ENCODE assay signal across 9 cellular contexts in genomic region chr2:111659361-111660281, GRCh38.
DNase-seq lines count a peak whose midpoint lies in the region; ATAC-seq, FAIRE-seq and TF ChIP-seq lines count a peak whose summit lies in the region.
"Had no signal": no experiment of that assay in that cellular context is flagged by ENCODE, and none has a peak within 500 bp of the region (broad histone marks: within the 10 kb centered on the region; RNA-seq: fewer than 3 reads in every experiment).

No MANE protein-coding gene starts in this region.

- SMC1A ChIA-PET in GM12878 (lab: Charles Lee; ENCODE audit: uncharacterized antibody, unreplicated experiment) = no interaction called here

- H3K4me3 ChIP-seq in A673 (ENCODE audit: low read depth, low read length, poor library complexity, severe bottlenecking) (no peak overlapping the region), KMS-11 (IDR thresholded peaks at IDR 0.05; ENCODE audit: insufficient read depth, low read depth, low read length) (no peak overlapping the region), GM12878 (no peak overlapping the region), aorta (ENCODE audit: low read length in 2 of 2) (no peak overlapping the region)

- no peak overlapping the region for H3K27ac ChIP-seq in A673 (ENCODE audit: low read depth, low read length, poor library complexity, severe bottlenecking)
- peak overlapping the region; percentile 49 for H3K27ac ChIP-seq in KMS-11
- no peak overlapping the region for H3K27ac ChIP-seq in GM12878 (ENCODE audit: control insufficient read depth, insufficient read depth)
- peak overlapping the region; percentile 2 to 93 for H3K27ac ChIP-seq in aorta (ENCODE audit: low read depth in 1 of 2, low read length in 2 of 2)

- RAD21 ChIA-PET in GM12878 (lab: Charles Lee; ENCODE audit: unreplicated experiment) = no interaction called here

- BruUV-seq in A673 (replicated peaks; lab: Mats Ljungman, UMichigan) (no TSS peak), GM12878 (replicated peaks; lab: Mats Ljungman, UMichigan) (no TSS peak)

- in situ Hi-C loops in GM12878 (cut with MboI) = no loop called here

- no peak for TF ChIP-seq POLR2A in GM12878 (IDR thresholded peaks at IDR 0.05; ENCODE audit: low read depth, low read length)

- POLR2A ChIA-PET in A673 (lab: Charles Lee; ENCODE audit: low non-redundant PET) = no interaction called here
- POLR2A ChIA-PET in GM12878 (lab: Charles Lee) = no interaction called here
- POLR2A ChIA-PET in activated CD4-positive, alpha-beta memory T cell treated with anti-CD3 and anti-CD28 coated beads for 36 hours (lab: Charles Lee) = no interaction called here

- intact Hi-C loops in A673 (cut with micrococcal nuclease; ENCODE audit: unreplicated experiment) = no loop called here
- intact Hi-C loops in GM12878 (cut with micrococcal nuclease; ENCODE audit: unreplicated experiment) = no loop called here
- intact Hi-C loops in aorta (cut with DNase I) = no loop called here
- intact Hi-C loops in activated CD4-positive, alpha-beta memory T cell treated with anti-CD3 and anti-CD28 coated beads for 36 hours (cut with micrococcal nuclease) = loop anchor here (5.0 kb wide), 1 partner anchor 32 kb away; no protein-coding TSS in a partner anchor

- H3K79me2 ChIP-seq in KMS-11 (ENCODE audit: insufficient read depth, low read depth) (no peaks in the 10 kb centered on the region), GM12878 (ENCODE audit: control insufficient read depth, insufficient read depth, low read length) (no peaks in the 10 kb centered on the region)

- H3K27me3 Mint-ChIP-seq in activated CD4-positive, alpha-beta memory T cell treated with anti-CD3 and anti-CD28 coated beads for 36 hours = peaks cover 22% of the 10 kb centered on the region

- no peak for TF ChIP-seq EP300 in GM12878 (IDR thresholded peaks at IDR 0.05; ENCODE audit: borderline replicate concordance in 1 of 2, control insufficient read depth in 1 of 2, low read depth in 2 of 2, low read length in 2 of 2)

- 34% methylated on average over 13 of the region's 13 CpGs for WGBS in GM12878 (ENCODE audit: insufficient coverage, insufficient replicate concordance, low lambda C conversion rate, missing lambda C conversion rate)
- 47 to 49% methylated on average over 13 of the region's 13 CpGs for WGBS in aorta, 2 donors

- peak; percentile 43 for ATAC-seq in GM12878
- peak; percentile 92 for ATAC-seq in left lobe of liver
- ATAC-seq in aorta (ENCODE audit: low FRiP score) = peak; percentile 83

- no peaks in the 10 kb centered on the region for H3K9me3 ChIP-seq in A673 (ENCODE audit: low read depth, low read length, poor library complexity, severe bottlenecking)
- no peaks in the 10 kb centered on the region for H3K9me3 ChIP-seq in GM12878 (replicated peaks; ENCODE audit: control insufficient read depth, insufficient read depth, low read length)
- H3K9me3 ChIP-seq in aorta (ENCODE audit: control insufficient read depth, low read length) = no peaks in the 10 kb centered on the region

- no peaks in the 10 kb centered on the region for H3K9me3 Mint-ChIP-seq in activated CD4-positive, alpha-beta memory T cell treated with anti-CD3 and anti-CD28 coated beads for 36 hours

- H3K27ac Mint-ChIP-seq in activated CD4-positive, alpha-beta memory T cell treated with anti-CD3 and anti-CD28 coated beads for 36 hours = no peak overlapping the region

- no peak overlapping the region for H3K4me3 Mint-ChIP-seq in activated CD4-positive, alpha-beta memory T cell treated with anti-CD3 and anti-CD28 coated beads for 36 hours

- H3K36me3 Mint-ChIP-seq in activated CD4-positive, alpha-beta memory T cell treated with anti-CD3 and anti-CD28 coated beads for 36 hours = no peaks in the 10 kb centered on the region

- CTCF ChIA-PET in A673 (lab: Charles Lee) = no interaction called here
- CTCF ChIA-PET in GM12878 (lab: Yijun Ruan, JAX) = no interaction called here
- CTCF ChIA-PET in activated CD4-positive, alpha-beta memory T cell treated with anti-CD3 and anti-CD28 coated beads for 36 hours (lab: Charles Lee) = interaction anchor here (1.0 kb wide), 1 partner anchor 19 kb away, joined by 3 read pairs; no protein-coding TSS in a partner anchor

- DNase-seq in A673 (ENCODE audit: low spot score) (peak; percentile 26), GM12878 (ENCODE audit: low read depth, low spot score) (no peak), left lobe of liver (ENCODE audit: low spot score) (peak; percentile 84), aorta (peak; percentile 86 to 89), globus pallidus (ENCODE audit: low spot score) (no peak)
- no peak for DNase-seq in stimulated activated naive CD4-positive, alpha-beta T cell (lab: John Stamatoyannopoulos, UW)
- no peak for DNase-seq in activated CD4-positive, alpha-beta memory T cell treated with anti-CD3 and anti-CD28 coated beads for 36 hours

- H3K4me2 ChIP-seq in KMS-11 = peak overlapping the region; percentile 48
- H3K4me2 ChIP-seq in GM12878 (ENCODE audit: control insufficient read depth, insufficient read depth) = no peak overlapping the region

- FAIRE-seq in GM12878 (lab: Jason Lieb, UNC) = no peak
- FAIRE-seq: G401.6 had no signal

- H2AFZ ChIP-seq in KMS-11 (ENCODE audit: low read depth) (peak overlapping the region; percentile 57; the same call in 1 of the 2 replicates), GM12878 (ENCODE audit: control insufficient read depth, low read depth, low read length) (no peak overlapping the region)

- H4K20me1 ChIP-seq in KMS-11 (ENCODE audit: insufficient read depth) = no peaks in the 10 kb centered on the region
- no peaks in the 10 kb centered on the region for H4K20me1 ChIP-seq in GM12878 (ENCODE audit: control insufficient read depth, insufficient read depth)

- no peak for TF ChIP-seq RAD21 in GM12878 (IDR thresholded peaks at IDR 0.05; ENCODE audit: insufficient read depth, low read depth, low read length)

- H3K27me3 ChIP-seq in A673 (replicated peaks; ENCODE audit: insufficient read depth, low read depth, low read length, poor library complexity) (no peaks in the 10 kb centered on the region), KMS-11 (ENCODE audit: insufficient read depth, low read depth) (no peaks in the 10 kb centered on the region), GM12878 (replicated peaks in 1 of 2; ENCODE audit: control insufficient read depth in 2 of 2, insufficient read depth in 2 of 2, low read length in 1 of 2) (peaks cover 0 to 5% of the 10 kb centered on the region in 2 experiments; a peak in 1 of 4 replicates), aorta (ENCODE audit: control insufficient read depth in 1 of 2, insufficient read depth in 2 of 2, low read length in 1 of 2) (no peaks in the 10 kb centered on the region)

- H3K9ac ChIP-seq in KMS-11 (no peak overlapping the region; the same call in 1 of the 2 replicates), GM12878 (ENCODE audit: control insufficient read depth, insufficient read depth, low read length) (no peak overlapping the region)

- H3K4me1 Mint-ChIP-seq in activated CD4-positive, alpha-beta memory T cell treated with anti-CD3 and anti-CD28 coated beads for 36 hours (ENCODE audit: low read depth) = peaks cover 22% of the 10 kb centered on the region

- H3K36me3 ChIP-seq in A673 (ENCODE audit: insufficient read depth, low read length, poor library complexity, severe bottlenecking) (no peaks in the 10 kb centered on the region), KMS-11 (ENCODE audit: insufficient read depth) (no peaks in the 10 kb centered on the region), GM12878 (ENCODE audit: control insufficient read depth in 2 of 2, insufficient read depth in 2 of 2, low read length in 1 of 2) (no peaks in the 10 kb centered on the region), aorta (ENCODE audit: control insufficient read depth in 1 of 2, insufficient read depth in 2 of 2, low read length in 1 of 2) (no peaks in the 10 kb centered on the region)

- peaks cover 9% of the 10 kb centered on the region for H3K4me1 ChIP-seq in A673 (ENCODE audit: insufficient read depth, low read length, poor library complexity, severe bottlenecking)
- peaks cover 61% of the 10 kb centered on the region for H3K4me1 ChIP-seq in KMS-11 (ENCODE audit: low read depth, poor library complexity, severe bottlenecking)
- H3K4me1 ChIP-seq in GM12878 (ENCODE audit: control insufficient read depth, insufficient read depth, low read length) = peaks cover 11% of the 10 kb centered on the region
- no peaks in the 10 kb centered on the region for H3K4me1 ChIP-seq in aorta (ENCODE audit: control insufficient read depth in 1 of 2, insufficient read depth in 2 of 2, low read length in 2 of 2)

- TF ChIP-seq CTCF in A673 (conservative IDR thresholded peaks at IDR 0.05; ENCODE audit: low read depth, low read length) (no peak), KMS-11 (conservative IDR thresholded peaks at IDR 0.05; ENCODE audit: low read depth, low read length) (no peak), GM12878 (IDR thresholded peaks at IDR 0.05 in 2 of 3, conservative IDR thresholded peaks at IDR 0.05 in 1 of 3; ENCODE audit: control insufficient read depth in 2 of 3, extremely low read depth in 1 of 3, insufficient read depth in 1 of 3, low read depth in 3 of 3, low read length in 3 of 3) (no peak)

TF ChIP-seq in GM12878, 131 proteins besides CTCF, POLR2A, EP300 and RAD21 (continues in another document):
- no peak for TF ChIP-seq SMAD5 (IDR thresholded peaks at IDR 0.05; ENCODE audit: low read depth)
- no peak for TF ChIP-seq HCFC1 (IDR thresholded peaks at IDR 0.05; ENCODE audit: low read length)
- no peak for TF ChIP-seq ZNF24 (IDR thresholded peaks at IDR 0.05)
- TF ChIP-seq SP1 (IDR thresholded peaks at IDR 0.05; ENCODE audit: low read depth, low read length) = no peak
- TF ChIP-seq BHLHE40 (IDR thresholded peaks at IDR 0.05; ENCODE audit: borderline replicate concordance in 1 of 2, low read depth in 2 of 2, low read length in 1 of 2) = peak; percentile 47 to 63; a peak in 2 of 4 replicates
- TF ChIP-seq ZNF622 (IDR thresholded peaks at IDR 0.05) = no peak
- TF ChIP-seq ZNF217 (IDR thresholded peaks at IDR 0.05) = no peak
- TF ChIP-seq RAD51 (IDR thresholded peaks at IDR 0.05) = 0 out of 2 replicates have a peak, but pooled peaks have one; percentile 17

Comparison
In these comparisons a context has a peak if more than half of its experiments do, and no peak if none do; other contexts are left out.
1. DNase-seq: peak in A673 (single experiment), left lobe of liver (single experiment) and aorta (2 of 2); none in GM12878 (single experiment), stimulated activated naive CD4-positive, alpha-beta T cell (0 of 6), activated CD4-positive, alpha-beta memory T cell treated with anti-CD3 and anti-CD28 coated beads for 36 hours (single experiment) and globus pallidus (single experiment).
2. H3K27ac ChIP-seq: peak in KMS-11 (single experiment) and aorta (2 of 2); none in A673 (single experiment) and GM12878 (single experiment).
3. Peak in every context shown above with its lines, with median percentiles within 50 percentile points of each other: ATAC-seq.